Comparison of ENCODE assay signal across 8 cellular contexts in the genomic region with DNA sequence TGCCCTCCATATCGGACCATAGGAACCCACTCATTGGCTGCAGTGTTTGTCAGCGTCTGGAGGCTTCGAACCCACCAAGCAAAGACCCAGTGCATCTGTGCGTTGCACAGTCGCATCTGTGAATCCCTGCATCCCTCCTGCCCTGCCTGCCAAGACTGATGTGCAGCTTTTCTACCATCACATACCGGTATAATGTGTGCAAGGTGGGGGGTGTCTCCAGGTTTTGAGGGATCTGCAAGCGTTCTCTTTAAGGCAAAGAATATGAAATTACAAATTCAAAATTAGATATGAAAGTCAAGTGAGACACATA. TPM values are rescaled to one million over a fixed set of nuclear protein-coding genes. Genes with fewer than 3 reads are reported as not detected.
DNase-seq lines count a peak whose midpoint lies in the region; ATAC-seq, FAIRE-seq and TF ChIP-seq lines count a peak whose summit lies in the region.

No MANE protein-coding gene starts in this region.

- TF ChIP-seq CTCF in astrocyte (IDR thresholded peaks at IDR 0.05; ENCODE audit: insufficient read depth, low read depth, low read length) (no peak), right lobe of liver (IDR thresholded peaks at IDR 0.05) (no peak), thyroid gland (IDR thresholded peaks at IDR 0.05) (no peak)

- H3K36me3 Mint-ChIP-seq in activated CD4-positive, alpha-beta T cell treated with anti-CD3 and anti-CD28 coated beads, Interleukin-2, amount 10 ng/mL, durations not matched to agents 7 days and 5 days (ENCODE audit: low read depth) = no peaks in the 10 kb centered on the region
- H3K36me3 Mint-ChIP-seq in astrocyte (ENCODE audit: low read depth, unreplicated experiment) = no peaks in the 10 kb centered on the region

- peak overlapping the region; percentile 87 for H3K4me3 Mint-ChIP-seq in activated CD4-positive, alpha-beta T cell treated with anti-CD3 and anti-CD28 coated beads, Interleukin-2, amount 10 ng/mL, durations not matched to agents 7 days and 5 days
- H3K4me3 Mint-ChIP-seq in astrocyte (ENCODE audit: unreplicated experiment) = peak overlapping the region; percentile 88

- H3K9me3 ChIP-seq in astrocyte (ENCODE audit: insufficient read depth, low read depth, low read length) (no peaks in the 10 kb centered on the region), right lobe of liver (no peaks in the 10 kb centered on the region), thyroid gland (no peaks in the 10 kb centered on the region)

- FAIRE-seq in astrocyte (lab: Jason Lieb, UNC) (no peak), GM12891 (lab: Jason Lieb, UNC) (no peak), HTR-8/SVneo (lab: Jason Lieb, UNC) (no peak)

- CTCF ChIA-PET in activated CD4-positive, alpha-beta T cell treated with anti-CD3 and anti-CD28 coated beads, Interleukin-2, amount 10 ng/mL, durations not matched to agents 7 days and 5 days (lab: Charles Lee) = no interaction called here

- peak overlapping the region; percentile 89 for H2AFZ ChIP-seq in astrocyte (ENCODE audit: low read depth, low read length)

- H3K4me3 ChIP-seq in astrocyte (ENCODE audit: insufficient read depth, low read depth, low read length) (peak overlapping the region; percentile 71), right lobe of liver (peak overlapping the region; percentile 50 to 59 (median 56)), thyroid gland (replicated peaks in 1 of 3) (peak overlapping the region in 1 of 3 donors; percentile 45)

- POLR2A ChIA-PET in activated CD4-positive, alpha-beta T cell treated with anti-CD3 and anti-CD28 coated beads, Interleukin-2, amount 10 ng/mL, durations not matched to agents 7 days and 5 days (lab: Charles Lee) = no interaction called here

- no peaks in the 10 kb centered on the region for H3K79me2 ChIP-seq in astrocyte (ENCODE audit: insufficient read depth, low read length)

- no peak for DNase-seq in activated CD4-positive, alpha-beta T cell treated with anti-CD3 and anti-CD28 coated beads, Interleukin-2, amount 10 ng/mL, durations not matched to agents 7 days and 5 days
- no peak for DNase-seq in activated CD4-positive, alpha-beta T cell treated with anti-CD3 and anti-CD28 coated beads, Interleukin-2, amount 50 U/mL, for 4 hours
- DNase-seq in astrocyte (ENCODE audit: low read depth) = no peak
- no peak for DNase-seq in right lobe of liver
- no peak for DNase-seq in GM12891 (ENCODE audit: insufficient read length, low spot score)
- DNase-seq in HTR-8/SVneo (ENCODE audit: insufficient read length, low spot score) = no peak
- no peak for DNase-seq in thyroid gland

- H3K27me3 Mint-ChIP-seq in activated CD4-positive, alpha-beta T cell treated with anti-CD3 and anti-CD28 coated beads, Interleukin-2, amount 10 ng/mL, durations not matched to agents 7 days and 5 days = peaks cover 7% of the 10 kb centered on the region
- H3K27me3 Mint-ChIP-seq in astrocyte (ENCODE audit: low read depth, unreplicated experiment) = peaks cover 5% of the 10 kb centered on the region

- 12% methylated on average over 5 of the region's 7 CpGs for WGBS in right lobe of liver (ENCODE audit: insufficient coverage, low coverage, low lambda C conversion rate, missing lambda C conversion rate)
- 16 to 18% methylated on average over 7 of the region's 7 CpGs for WGBS in thyroid gland, 2 donors

- peak overlapping the region; percentile 95 for H3K4me2 ChIP-seq in astrocyte (ENCODE audit: low read length)

- H3K9ac ChIP-seq in astrocyte (ENCODE audit: low read length) = no peak overlapping the region

- no peaks in the 10 kb centered on the region for H3K36me3 ChIP-seq in astrocyte (ENCODE audit: insufficient read depth, low read length)
- H3K36me3 ChIP-seq in right lobe of liver = no peaks in the 10 kb centered on the region
- no peaks in the 10 kb centered on the region for H3K36me3 ChIP-seq in thyroid gland

- intact Hi-C loops in right lobe of liver (cut with DNase I) (loop anchor here (10.0 kb wide), 2 partner anchors 85 to 95 kb away; no protein-coding TSS in a partner anchor), thyroid gland (cut with DNase I) (loop anchor here (10.0 kb wide), 2 partner anchors 75 to 595 kb away; no protein-coding TSS in a partner anchor)

- peaks cover 26% of the 10 kb centered on the region for H3K4me1 Mint-ChIP-seq in activated CD4-positive, alpha-beta T cell treated with anti-CD3 and anti-CD28 coated beads, Interleukin-2, amount 10 ng/mL, durations not matched to agents 7 days and 5 days
- H3K4me1 Mint-ChIP-seq in astrocyte (ENCODE audit: low read depth, unreplicated experiment) = peaks cover 8% of the 10 kb centered on the region

- H3K4me1 ChIP-seq in astrocyte (ENCODE audit: insufficient read depth, low read length) (peaks cover 7% of the 10 kb centered on the region), right lobe of liver (peaks cover 0 to 3% (median 0%) of the 10 kb centered on the region in 4 donors), thyroid gland (peaks cover 0 to 9% of the 10 kb centered on the region in 2 donors)

- H3K27me3 ChIP-seq in astrocyte (ENCODE audit: insufficient read depth, low read length) = peaks cover 5% of the 10 kb centered on the region
- no peaks in the 10 kb centered on the region for H3K27me3 ChIP-seq in right lobe of liver
- H3K27me3 ChIP-seq in thyroid gland = no peaks in the 10 kb centered on the region

- no peak for TF ChIP-seq POLR2A in right lobe of liver (IDR thresholded peaks at IDR 0.05)
- TF ChIP-seq POLR2A in GM12891 (IDR thresholded peaks at IDR 0.05; ENCODE audit: low read depth, low read length) = no peak
- no peak for TF ChIP-seq POLR2A in thyroid gland (IDR thresholded peaks at IDR 0.05)

- H3K27ac Mint-ChIP-seq in activated CD4-positive, alpha-beta T cell treated with anti-CD3 and anti-CD28 coated beads, Interleukin-2, amount 10 ng/mL, durations not matched to agents 7 days and 5 days = peak overlapping the region; percentile 31
- H3K27ac Mint-ChIP-seq in astrocyte (ENCODE audit: unreplicated experiment) = no peak overlapping the region

- H4K20me1 ChIP-seq in astrocyte (ENCODE audit: insufficient read depth, low read length) = no peaks in the 10 kb centered on the region

- ATAC-seq in right lobe of liver = no peak

- no peaks in the 10 kb centered on the region for H3K9me3 Mint-ChIP-seq in activated CD4-positive, alpha-beta T cell treated with anti-CD3 and anti-CD28 coated beads, Interleukin-2, amount 10 ng/mL, durations not matched to agents 7 days and 5 days
- no peaks in the 10 kb centered on the region for H3K9me3 Mint-ChIP-seq in astrocyte (ENCODE audit: unreplicated experiment)

- H3K27ac ChIP-seq in astrocyte (ENCODE audit: low read depth, low read length) (no peak overlapping the region), right lobe of liver (no peak overlapping the region), temporal lobe (ENCODE audit: low read depth, low read length) (peak overlapping the region; percentile 60), thyroid gland (peak overlapping the region in 1 of 3 donors; percentile 69)

TF ChIP-seq in GM12891, 5 proteins besides CTCF, POLR2A, EP300 and RAD21:
- TF ChIP-seq SPI1 (IDR thresholded peaks at IDR 0.05; ENCODE audit: low read depth, low read length) (no peak), POLR2AphosphoS5 (IDR thresholded peaks at IDR 0.05; ENCODE audit: low read depth, low read length) (no peak), TAF1 (IDR thresholded peaks at IDR 0.05; ENCODE audit: low read depth, low read length) (no peak), POU2F2 (IDR thresholded peaks at IDR 0.05; ENCODE audit: low read depth, low read length) (no peak), PAX5 (IDR thresholded peaks at IDR 0.05; ENCODE audit: insufficient read depth, low read length, severe bottlenecking) (no peak)

RNA-seq across cellular contexts. Expression of a gene that starts 0.3 kb away (rescaled TPM):
- not detected for total RNA-seq in activated CD4-positive, alpha-beta T cell treated with anti-CD3 and anti-CD28 coated beads, Interleukin-2, amount 10 ng/mL, durations not matched to agents 7 days and 5 days
- total RNA-seq in astrocyte (0.54 and 0.62 TPM in 2 replicates), right lobe of liver (not detected), temporal lobe (3.9 TPM), thyroid gland (1 to 10 TPM in 3 of 4 donors, not detected in 1; 1.3 to 2.7 (median 2.6) TPM)
- 0.40 TPM for polyA plus RNA-seq in GM12891 (2012; ENCODE audit: low read depth, missing spikeins)

RNA-seq across cellular contexts. Expression of a gene that starts 18.4 kb away (rescaled TPM):
- not detected for total RNA-seq in activated CD4-positive, alpha-beta T cell treated with anti-CD3 and anti-CD28 coated beads, Interleukin-2, amount 10 ng/mL, durations not matched to agents 7 days and 5 days
- total RNA-seq in astrocyte (55.4 and 81.8 TPM in 2 replicates), right lobe of liver (1 to 10 TPM; 2.5 to 7.9 (median 6.9) TPM), temporal lobe (63.9 TPM), thyroid gland (10 to 100 TPM; 55.8 to 92.4 (median 69.6) TPM)
- 0.14 TPM for polyA plus RNA-seq in GM12891 (2012; ENCODE audit: low read depth, missing spikeins)
